ENCODE assay signal across 9 cellular contexts in the genomic region with DNA sequence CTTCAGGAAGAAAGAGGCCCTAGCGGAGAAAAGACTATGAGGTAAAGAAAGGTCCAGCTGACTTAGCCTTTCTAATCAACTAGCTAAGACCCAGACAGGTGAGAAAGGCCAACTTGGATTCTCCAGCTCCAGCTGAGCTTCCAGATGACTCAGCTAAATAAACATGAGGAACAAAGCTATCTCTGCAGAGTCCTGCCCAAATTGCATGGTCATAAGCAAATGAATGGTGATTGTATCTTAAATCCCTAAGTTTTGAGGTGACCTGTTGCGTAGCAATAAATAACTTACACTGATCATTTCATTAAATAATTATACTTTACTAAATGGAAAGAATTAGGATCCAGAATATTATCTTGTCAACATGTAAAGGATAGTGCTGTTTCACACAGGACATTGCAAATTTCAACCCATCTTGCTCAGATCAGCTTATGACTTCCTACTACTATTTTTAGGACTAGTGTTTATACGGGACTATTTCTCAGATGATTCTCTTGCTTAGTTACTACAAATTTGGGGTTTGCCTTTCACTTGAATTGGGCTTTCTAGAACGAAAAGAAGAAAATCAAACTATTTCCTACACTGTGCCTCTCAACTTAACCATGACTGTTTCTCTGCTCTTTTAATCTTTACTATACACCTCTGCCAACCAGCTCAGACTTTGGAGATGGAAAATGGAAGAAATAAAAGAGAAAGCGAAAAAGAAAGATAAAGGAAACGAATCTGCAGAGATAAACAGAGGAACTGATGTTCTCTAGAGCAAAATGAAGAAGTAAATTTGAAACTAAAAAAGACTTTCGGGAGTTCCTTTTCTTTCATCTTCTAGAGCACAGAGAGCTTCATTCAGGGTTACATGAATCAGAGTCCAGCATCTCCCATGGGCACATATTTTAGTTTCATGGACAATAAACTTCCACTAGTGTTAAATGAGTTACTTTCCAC. TPM values are rescaled to one million over a fixed set of nuclear protein-coding genes. Genes with fewer than 3 reads are reported as not detected.
DNase-seq lines count a peak whose midpoint lies in the region; ATAC-seq, FAIRE-seq and TF ChIP-seq lines count a peak whose summit lies in the region.
"Had no signal": no experiment of that assay in that cellular context is flagged by ENCODE, and none has a peak within 500 bp of the region (broad histone marks: within the 10 kb centered on the region; RNA-seq: fewer than 3 reads in every experiment).

No MANE protein-coding gene starts in this region.

- H3K4me1 Mint-ChIP-seq in astrocyte (ENCODE audit: low read depth, unreplicated experiment): peaks cover 7% of the 10 kb centered on the region
- peaks cover 19 to 41% (median 33%) of the 10 kb centered on the region in 7 donors for H3K4me1 Mint-ChIP-seq in naive thymus-derived CD4-positive, alpha-beta T cell

- no peak overlapping the region for H3K27ac Mint-ChIP-seq in astrocyte (ENCODE audit: unreplicated experiment)
- H3K27ac Mint-ChIP-seq in naive thymus-derived CD4-positive, alpha-beta T cell: peak overlapping the region in 8 of 9 donors; percentile 0 to 89 (median 46)

- H3K9me3 Mint-ChIP-seq in astrocyte (ENCODE audit: unreplicated experiment): no peaks in the 10 kb centered on the region
- H3K9me3 Mint-ChIP-seq in naive thymus-derived CD4-positive, alpha-beta T cell: peaks cover 0 to 18% (median 9%) of the 10 kb centered on the region in 11 donors

- no peak overlapping the region for H3K4me2 ChIP-seq in astrocyte (ENCODE audit: low read length)

- CTCF ChIA-PET in naive thymus-derived CD4-positive, alpha-beta T cell (lab: Charles Lee): interaction anchor here (0.6 to 1.2 kb wide), 3 partner anchors 11 to 794 kb away, joined by 3 to 10 read pairs (median 3); no protein-coding TSS in a partner anchor

- H3K36me3 ChIP-seq in astrocyte (ENCODE audit: insufficient read depth, low read length) (no peaks in the 10 kb centered on the region), WERI-Rb-1 (no peaks in the 10 kb centered on the region)
- H3K36me3 ChIP-seq in naive thymus-derived CD4-positive, alpha-beta T cell (ENCODE audit: control insufficient read depth in 2 of 3, insufficient read depth in 3 of 3, low read length in 3 of 3): no peaks in the 10 kb centered on the region
- H3K36me3 ChIP-seq: SJSA1 had no signal

- no peak overlapping the region for H2AFZ ChIP-seq in astrocyte (ENCODE audit: low read depth, low read length)

- H4K20me1 ChIP-seq in astrocyte (ENCODE audit: insufficient read depth, low read length): no peaks in the 10 kb centered on the region

- POLR2A ChIA-PET in naive thymus-derived CD4-positive, alpha-beta T cell (lab: Charles Lee): interaction anchor here (0.7 kb wide), 1 partner anchor 291 kb away, joined by 3 read pairs; no protein-coding TSS in a partner anchor

- FAIRE-seq in astrocyte (lab: Jason Lieb, UNC): peak; percentile 39

- DNase-seq in EH (ENCODE audit: low read depth) (peak; percentile 49), M059J (ENCODE audit: low read depth) (peak; percentile 61), astrocyte (ENCODE audit: low read depth) (peak; percentile 34), WERI-Rb-1 (no peak), NCI-H82 (lab: John Stamatoyannopoulos, UW) (no peak)
- DNase-seq in naive thymus-derived CD4-positive, alpha-beta T cell: peak in 2 of 9 donors; percentile 1 to 7

- no peaks in the 10 kb centered on the region for H3K79me2 ChIP-seq in astrocyte (ENCODE audit: insufficient read depth, low read length)

- no peaks in the 10 kb centered on the region for H3K36me3 Mint-ChIP-seq in astrocyte (ENCODE audit: low read depth, unreplicated experiment)
- H3K36me3 Mint-ChIP-seq in naive thymus-derived CD4-positive, alpha-beta T cell: peaks cover 0 to 10% (median 4%) of the 10 kb centered on the region in 5 donors

- intact Hi-C loops in naive thymus-derived CD4-positive, alpha-beta T cell (cut with micrococcal nuclease): loop anchor here in 1 of 2 donors (1.0 kb wide), 1 partner anchor 108 kb away; no protein-coding TSS in a partner anchor

- ATAC-seq in GM21576 (IDR thresholded peaks at IDR 0.05; ENCODE audit: unreplicated experiment) (peak; percentile 45), GM18520 (IDR thresholded peaks at IDR 0.05; ENCODE audit: unreplicated experiment) (no peak)
- peak; percentile 26 for ATAC-seq in naive thymus-derived CD4-positive, alpha-beta T cell

- H3K9me3 ChIP-seq in astrocyte (ENCODE audit: insufficient read depth, low read depth, low read length) (no peaks in the 10 kb centered on the region), WERI-Rb-1 (ENCODE audit: severe bottlenecking) (peaks cover 4% of the 10 kb centered on the region)
- H3K9me3 ChIP-seq in naive thymus-derived CD4-positive, alpha-beta T cell (ENCODE audit: control insufficient read depth in 2 of 3, low read length in 3 of 3): no peaks in the 10 kb centered on the region
- H3K9me3 ChIP-seq: SJSA1 had no signal

- H3K4me3 ChIP-seq in astrocyte (ENCODE audit: insufficient read depth, low read depth, low read length) (no peak overlapping the region), WERI-Rb-1 (ENCODE audit: low read depth, low read length) (no peak overlapping the region)
- peak overlapping the region; percentile 28 for H3K4me3 ChIP-seq in naive thymus-derived CD4-positive, alpha-beta T cell (ENCODE audit: low read length)
- H3K4me3 ChIP-seq: SJSA1 had no signal

- peaks cover 3% of the 10 kb centered on the region for H3K4me1 ChIP-seq in astrocyte (ENCODE audit: insufficient read depth, low read length)
- H3K4me1 ChIP-seq in naive thymus-derived CD4-positive, alpha-beta T cell (ENCODE audit: control insufficient read depth in 2 of 2, insufficient read depth in 2 of 2, low read length in 2 of 2): peaks cover 0 to 17% of the 10 kb centered on the region in 2 donors

- H3K9ac ChIP-seq in astrocyte (ENCODE audit: low read length): no peak overlapping the region

- TF ChIP-seq CTCF in astrocyte (IDR thresholded peaks at IDR 0.05; ENCODE audit: insufficient read depth, low read depth, low read length): no peak
- TF ChIP-seq CTCF in WERI-Rb-1 (IDR thresholded peaks at IDR 0.05; ENCODE audit: low read depth, low read length): no peak

- no peaks in the 10 kb centered on the region for H3K27me3 ChIP-seq in astrocyte (ENCODE audit: insufficient read depth, low read length)
- H3K27me3 ChIP-seq in naive thymus-derived CD4-positive, alpha-beta T cell (ENCODE audit: control insufficient read depth in 2 of 2, insufficient read depth in 2 of 2, low read length in 2 of 2): no peaks in the 10 kb centered on the region
- H3K27me3 ChIP-seq in WERI-Rb-1 (ENCODE audit: insufficient read depth, low read depth, severe bottlenecking): no peaks in the 10 kb centered on the region
- H3K27me3 ChIP-seq: SJSA1 had no signal

- H3K4me3 Mint-ChIP-seq in astrocyte (ENCODE audit: unreplicated experiment): no peak overlapping the region
- peak overlapping the region; percentile 47 to 77 (median 66) for H3K4me3 Mint-ChIP-seq in naive thymus-derived CD4-positive, alpha-beta T cell

- H3K27ac ChIP-seq in astrocyte (ENCODE audit: low read depth, low read length) (no peak overlapping the region), WERI-Rb-1 (no peak overlapping the region)
- no peak overlapping the region for H3K27ac ChIP-seq in naive thymus-derived CD4-positive, alpha-beta T cell (ENCODE audit: low read depth, low read length)
- H3K27ac ChIP-seq: SJSA1 had no signal

- no peaks in the 10 kb centered on the region for H3K27me3 Mint-ChIP-seq in astrocyte (ENCODE audit: low read depth, unreplicated experiment)
- peaks cover 0 to 13% (median 0%) of the 10 kb centered on the region in 5 donors for H3K27me3 Mint-ChIP-seq in naive thymus-derived CD4-positive, alpha-beta T cell

RNA-seq across cellular contexts. Expression of gene ADGRG7, which starts 6.6 kb away (rescaled TPM):
- total RNA-seq in M059J (2014; rRNA removed; shearing (Covaris generic)): not detected in 2 replicates
- not detected in 2 replicates for total RNA-seq in astrocyte
- not detected for total RNA-seq in naive thymus-derived CD4-positive, alpha-beta T cell
- polyA plus RNA-seq in naive thymus-derived CD4-positive, alpha-beta T cell: not detected
- total RNA-seq: SJSA1 had no signal

Comparison
In these comparisons a context has a peak if more than half of its experiments do, and no peak if none do; other contexts are left out.
1. DNase-seq: peak in EH (single experiment), M059J (single experiment) and astrocyte (single experiment); none in WERI-Rb-1 (single experiment) and NCI-H82 (single experiment).